19 cellular contexts compared by ENCODE assay signal in the genomic region with DNA sequence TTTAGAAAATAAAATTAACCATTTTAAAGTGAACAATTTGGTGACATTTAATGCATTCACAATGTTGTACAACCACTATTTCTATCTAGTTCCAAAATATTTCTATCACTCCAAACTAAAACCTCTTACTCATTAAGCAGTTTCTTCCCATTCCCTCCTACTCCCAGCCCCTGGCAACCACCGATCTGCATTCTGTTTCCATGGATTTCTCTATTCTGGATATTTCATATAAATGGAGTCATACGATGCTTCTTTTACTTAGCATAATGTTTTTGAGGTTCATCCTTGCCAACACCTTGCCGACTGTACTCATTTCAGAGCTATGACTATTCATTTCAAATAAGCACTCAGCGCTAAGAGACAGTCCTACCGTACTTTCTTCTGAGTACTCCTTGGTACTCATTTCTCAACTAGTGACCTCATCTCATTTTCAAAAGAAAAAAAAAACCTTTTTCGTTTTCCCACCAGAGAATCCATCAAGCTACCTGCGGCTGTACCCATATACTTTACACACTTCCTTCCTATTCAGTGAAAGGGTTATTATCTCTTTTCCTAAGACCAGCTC.
DNase-seq lines count a peak whose midpoint lies in the region; ATAC-seq and FAIRE-seq lines count a peak whose summit lies in the region.
"Had no signal": no experiment of that assay in that cellular context is flagged by ENCODE, and none has a peak within 500 bp of the region (broad histone marks: within the 10 kb centered on the region; RNA-seq: fewer than 3 reads in every experiment).

No MANE protein-coding gene starts in this region.

- H3K27ac Mint-ChIP-seq in activated naive CD4-positive, alpha-beta T cell treated with anti-CD3 and anti-CD28 coated beads, Interleukin-2, amount 50 U/mL, for 72 hours, result peak overlapping the region; percentile 53 to 94
- H3K27ac Mint-ChIP-seq: brain, nephron progenitor cell had no signal

- ATAC-seq in activated naive CD4-positive, alpha-beta T cell treated with anti-CD3 and anti-CD28 coated beads, Interleukin-2, amount 50 U/mL, for 72 hours, result peak; percentile 89 to 99
- peak; percentile 80 for ATAC-seq in GM19351 (IDR thresholded peaks at IDR 0.05; ENCODE audit: unreplicated experiment)
- ATAC-seq in HG03565 (IDR thresholded peaks at IDR 0.05; ENCODE audit: unreplicated experiment), result peak; percentile 76
- peak; percentile 71 for ATAC-seq in stimulated activated naive CD8-positive, alpha-beta T cell treated with anti-CD3 and anti-CD28 coated beads, Interleukin-15, Interleukin-2, amounts not matched to agents 100 U/mL and 50 U/mL, for 24 hours
- ATAC-seq: HCT116 had no signal

- DNase-seq in activated naive CD4-positive, alpha-beta T cell treated with anti-CD3 and anti-CD28 coated beads, Interleukin-2, amount 50 U/mL, for 72 hours (ENCODE audit: low spot score in 2 of 2), result no peak
- no peak for DNase-seq in activated naive CD4-positive, alpha-beta T cell (lab: John Stamatoyannopoulos, UW)
- DNase-seq in stimulated activated naive CD8-positive, alpha-beta T cell treated with anti-CD3 and anti-CD28 coated beads, Interleukin-15, Interleukin-2, amounts not matched to agents 100 U/mL and 50 U/mL, for 24 hours, result no peak
- no peak for DNase-seq in hippocampal formation (lab: John Stamatoyannopoulos, UW)
- DNase-seq in NCI-H1092 (lab: John Stamatoyannopoulos, UW), result no peak
- DNase-seq in urothelium cell line (ENCODE audit: low spot score), result no peak
- DNase-seq: activated CD4-positive, alpha-beta T cell treated with anti-CD3 and anti-CD28 coated beads for 1 hour; activated effector memory CD4-positive, alpha-beta T cell treated with anti-CD3 and anti-CD28 coated beads, Interleukin-2, amount 50 U/mL, for 16 hours; erythroblast; mammary epithelial cell; NCI-H1694 treated with DMSO at 0.1 percent for 48 hours; NCI-H446; nephron progenitor cell; Right ventricle myocardium superior had no signal

- peaks cover 14% of the 10 kb centered on the region in 2 donors for H3K36me3 Mint-ChIP-seq in activated naive CD4-positive, alpha-beta T cell treated with anti-CD3 and anti-CD28 coated beads, Interleukin-2, amount 50 U/mL, for 72 hours

- no peak for FAIRE-seq in urothelium cell line (lab: Jason Lieb, UNC)
- FAIRE-seq: islet of Langerhans had no signal

- no peaks in the 10 kb centered on the region for H3K9me3 Mint-ChIP-seq in activated naive CD4-positive, alpha-beta T cell treated with anti-CD3 and anti-CD28 coated beads, Interleukin-2, amount 50 U/mL, for 72 hours
- H3K9me3 Mint-ChIP-seq: brain, nephron progenitor cell had no signal
